In genomic region chr3:47158208-47158607, GRCh38 we compare ENCODE assay signal across 16 cellular contexts. TPM values are rescaled to one million over a fixed set of nuclear protein-coding genes. Genes with fewer than 3 reads are reported as not detected.
DNase-seq lines count a peak whose midpoint lies in the region; ATAC-seq and TF ChIP-seq lines count a peak whose summit lies in the region.
"Had no signal": no experiment of that assay in that cellular context is flagged by ENCODE, and none has a peak within 500 bp of the region (broad histone marks: within the 10 kb centered on the region; RNA-seq: fewer than 3 reads in every experiment).

No MANE protein-coding gene starts in this region.

- peak overlapping the region; percentile 14 for H3K4me3 Mint-ChIP-seq in natural killer cell
- no peak overlapping the region for H3K4me3 Mint-ChIP-seq in natural killer cell treated with Interleukin-12 subunit alpha and Interleukin-12 subunit beta and Interleukin-15 and Interleukin-18, amount 100 ng/mL, for 72 hours
- H3K4me3 Mint-ChIP-seq in immature natural killer cell, result peak overlapping the region in 3 of 5 donors; percentile 1 to 31 (median 11)

- H3K27ac Mint-ChIP-seq in natural killer cell, result peak overlapping the region; percentile 77
- peak overlapping the region in 1 of 2 donors; percentile 36 for H3K27ac Mint-ChIP-seq in natural killer cell treated with Interleukin-12 subunit alpha and Interleukin-12 subunit beta and Interleukin-15 and Interleukin-18, amount 100 ng/mL, for 72 hours
- peak overlapping the region in 5 of 6 donors; percentile 8 to 66 (median 57) for H3K27ac Mint-ChIP-seq in immature natural killer cell

- ATAC-seq in natural killer cell, result no peak
- ATAC-seq in natural killer cell treated with Interleukin-12 subunit alpha and Interleukin-12 subunit beta and Interleukin-15 and Interleukin-18, amount 100 ng/mL, for 72 hours, result no peak
- no peak for ATAC-seq in GM21360 (IDR thresholded peaks at IDR 0.05; ENCODE audit: unreplicated experiment)
- ATAC-seq: HepG2, PC-3 had no signal

- H4K20me1 ChIP-seq in SU-DHL-6 (ENCODE audit: low read depth, low read length), result peaks cover 41% of the 10 kb centered on the region

- no peak overlapping the region for H3K4me3 ChIP-seq in SU-DHL-6 (ENCODE audit: insufficient read depth, low read length, poor library complexity, severe bottlenecking)

- H3K27me3 Mint-ChIP-seq in natural killer cell (ENCODE audit: low read depth in 2 of 2), result no peaks in the 10 kb centered on the region
- H3K27me3 Mint-ChIP-seq in natural killer cell treated with Interleukin-12 subunit alpha and Interleukin-12 subunit beta and Interleukin-15 and Interleukin-18, amount 100 ng/mL, for 72 hours, result no peaks in the 10 kb centered on the region
- peaks cover 4 to 10% (median 7%) of the 10 kb centered on the region in 3 donors for H3K27me3 Mint-ChIP-seq in immature natural killer cell (ENCODE audit: low read depth in 3 of 3)

- TF ChIP-seq CTCF in natural killer cell (IDR thresholded peaks at IDR 0.05) (no peak), SU-DHL-6 (IDR thresholded peaks at IDR 0.05; ENCODE audit: insufficient read depth, low read length, poor library complexity, severe bottlenecking) (no peak)

- peak overlapping the region; percentile 91 for H3K4me2 ChIP-seq in SU-DHL-6 (ENCODE audit: low read depth, low read length, poor library complexity, severe bottlenecking)

- H3K9me3 Mint-ChIP-seq in natural killer cell (no peaks in the 10 kb centered on the region), immature natural killer cell (no peaks in the 10 kb centered on the region)
- no peaks in the 10 kb centered on the region for H3K9me3 Mint-ChIP-seq in natural killer cell treated with Interleukin-12 subunit alpha and Interleukin-12 subunit beta and Interleukin-15 and Interleukin-18, amount 100 ng/mL, for 72 hours

- H3K36me3 Mint-ChIP-seq in natural killer cell (no peaks in the 10 kb centered on the region), immature natural killer cell (peaks cover 0 to 5% (median 0%) of the 10 kb centered on the region in 3 donors)
- peaks cover 8% of the 10 kb centered on the region for H3K36me3 Mint-ChIP-seq in natural killer cell treated with Interleukin-12 subunit alpha and Interleukin-12 subunit beta and Interleukin-15 and Interleukin-18, amount 100 ng/mL, for 72 hours

- H2AFZ ChIP-seq in SU-DHL-6 (ENCODE audit: low read depth, low read length, severe bottlenecking), result no peak overlapping the region

- DNase-seq in natural killer cell, result no peak
- DNase-seq in natural killer cell treated with Interleukin-12 subunit alpha and Interleukin-12 subunit beta and Interleukin-15 and Interleukin-18, amount 100 ng/mL, for 72 hours (ENCODE audit: low spot score), result no peak
- no peak for DNase-seq in immature natural killer cell
- no peak for DNase-seq in NCI-H524 treated with DMSO at 0.1 percent for 48 hours (lab: John Stamatoyannopoulos, UW)
- DNase-seq in NCI-H2196 treated with DMSO at 0.1 percent for 48 hours (lab: John Stamatoyannopoulos, UW; ENCODE audit: unreplicated experiment), result no peak
- DNase-seq in activated CD4-positive, alpha-beta T cell treated with anti-CD3 and anti-CD28 coated beads, Interleukin-2, amount 50 U/mL, for 4 hours, result no peak
- DNase-seq: DMS79 treated with DMSO at 0.1 percent for 48 hours, GDM1, Kasumi-1, NCI-H2029, NCI-H524, PC-3 had no signal

- no peak overlapping the region for H3K9ac ChIP-seq in SU-DHL-6 (ENCODE audit: low read length)

- H3K36me3 ChIP-seq in SU-DHL-6 (ENCODE audit: low read length), result no peaks in the 10 kb centered on the region

- H3K79me2 ChIP-seq in SU-DHL-6 (ENCODE audit: insufficient read depth, low read length), result peaks cover 100% of the 10 kb centered on the region

- intact Hi-C loops in natural killer cell (cut with micrococcal nuclease), result no loop called here

- peaks cover 13% of the 10 kb centered on the region for H3F3A ChIP-seq in SU-DHL-6 (ENCODE audit: insufficient read depth)

- H3K27me3 ChIP-seq in SU-DHL-6 (ENCODE audit: low read length), result no peaks in the 10 kb centered on the region

- no peaks in the 10 kb centered on the region for H3K9me2 ChIP-seq in SU-DHL-6 (replicated peaks; ENCODE audit: insufficient read depth, low read length)

- H3K27ac ChIP-seq in SU-DHL-6 (ENCODE audit: low read depth, low read length), result no peak overlapping the region; the same call in 1 of the 2 replicates
- H3K27ac ChIP-seq: C4-2B had no signal

- H3K4me1 Mint-ChIP-seq in natural killer cell, result peaks cover 71 to 89% of the 10 kb centered on the region in 2 donors
- H3K4me1 Mint-ChIP-seq in natural killer cell treated with Interleukin-12 subunit alpha and Interleukin-12 subunit beta and Interleukin-15 and Interleukin-18, amount 100 ng/mL, for 72 hours (ENCODE audit: low read depth in 2 of 2), result peaks cover 56 to 67% of the 10 kb centered on the region in 2 donors
- peaks cover 86 to 99% of the 10 kb centered on the region in 2 donors for H3K4me1 Mint-ChIP-seq in immature natural killer cell

- no peaks in the 10 kb centered on the region for H3K9me3 ChIP-seq in SU-DHL-6 (ENCODE audit: insufficient read depth, low read length)

RNA-seq across cellular contexts. Expression of gene SETD2, which starts 5.7 kb away (rescaled TPM):
- total RNA-seq in natural killer cell, result 100 to 1,000 TPM in 1 of 3 donors, 10 to 100 TPM in 2; 86.5 to 104 (median 95.9) TPM
- total RNA-seq in natural killer cell treated with Interleukin-12 subunit alpha and Interleukin-12 subunit beta and Interleukin-15 and Interleukin-18, amount 100 ng/mL, for 72 hours, result 10 to 100 TPM; 40.8 to 48.3 TPM
- 10 to 100 TPM in 1 of 3 donors, 1 to 10 TPM in 2; 7.4 to 27.0 (median 8.2) TPM for polyA plus RNA-seq in immature natural killer cell
